In the genomic region with DNA sequence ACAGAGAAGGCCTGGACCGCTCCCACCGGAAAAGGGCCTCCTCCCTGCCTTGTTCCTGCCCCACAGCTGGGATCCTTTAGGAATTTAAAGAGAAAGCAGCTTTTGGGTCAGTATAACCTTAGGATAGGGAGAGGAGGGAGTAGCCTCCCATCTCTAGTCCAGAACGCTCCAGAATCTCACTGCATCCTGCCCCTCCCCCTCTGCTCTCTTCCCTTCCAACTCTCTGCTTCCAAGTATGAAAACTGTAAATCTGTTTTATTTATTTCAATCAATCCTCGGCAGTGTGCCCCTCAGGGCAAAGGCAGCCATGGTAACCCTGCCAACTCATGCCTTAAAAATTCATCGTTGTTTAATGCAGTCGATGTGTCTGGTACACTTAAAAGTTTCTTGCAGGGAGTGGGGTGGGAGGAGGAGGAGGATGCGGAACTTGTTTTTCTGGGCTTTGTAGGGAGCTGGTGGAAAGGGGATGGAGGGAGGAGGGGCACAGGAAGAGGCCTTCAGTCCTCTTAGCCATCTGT, we compare ENCODE assay signal across 9 cellular contexts. TPM values are rescaled to one million over a fixed set of nuclear protein-coding genes. Genes with fewer than 3 reads are reported as not detected.
A peak's percentile ranks its signal among the peaks of the same experiment; 100 is the strongest.
DNase-seq lines count a peak whose midpoint lies in the region; ATAC-seq and TF ChIP-seq lines count a peak whose summit lies in the region.
"Had no signal": no experiment of that assay in that cellular context is flagged by ENCODE, and none has a peak within 500 bp of the region (broad histone marks: within the 10 kb centered on the region; RNA-seq: fewer than 3 reads in every experiment).

No MANE protein-coding gene starts in this region.

- TF ChIP-seq CTCF in HCT116 (IDR thresholded peaks at IDR 0.05 in 2 of 3, conservative IDR thresholded peaks at IDR 0.05 in 1 of 3; ENCODE audit: borderline replicate concordance in 1 of 3, insufficient read depth in 1 of 3, low read depth in 2 of 3, low read length in 2 of 3) = no peak
- no peak for TF ChIP-seq CTCF in astrocyte of the cerebellum (IDR thresholded peaks at IDR 0.05; ENCODE audit: low read depth, low read length, missing control alignments)
- no peak for TF ChIP-seq CTCF in left ventricle myocardium inferior (IDR thresholded peaks at IDR 0.05; ENCODE audit: borderline replicate concordance)
- no peak for TF ChIP-seq CTCF in stomach (IDR thresholded peaks at IDR 0.05)

- H3K9me3 ChIP-seq in HCT116 (ENCODE audit: control insufficient read depth in 1 of 2, insufficient read depth in 1 of 2, low read depth in 1 of 2, low read length in 2 of 2) (no peaks in the 10 kb centered on the region), left ventricle myocardium inferior (replicated peaks) (no peaks in the 10 kb centered on the region), stomach (no peaks in the 10 kb centered on the region)

- intact Hi-C loops in HCT116 (cut with micrococcal nuclease) = no loop called here
- intact Hi-C loops in left ventricle myocardium inferior (cut with micrococcal nuclease) = no loop called here
- intact Hi-C loops in stomach (cut with DNase I; ENCODE audit: low total_unique reads) = no loop called here

- H3K27me3 ChIP-seq in HCT116 (ENCODE audit: insufficient read depth, low read length) = no peaks in the 10 kb centered on the region
- H3K27me3 ChIP-seq in left ventricle myocardium inferior (ENCODE audit: low read depth) = no peaks in the 10 kb centered on the region
- H3K27me3 ChIP-seq in stomach = no peaks in the 10 kb centered on the region

- WGBS in stomach, 5 donors = 52 to 74% (median 68%) methylated on average over 7 of the region's 7 CpGs

- DNase-seq in HCT116 (ENCODE audit: low read depth, low spot score) (no peak), astrocyte of the cerebellum (ENCODE audit: low read depth) (peak; percentile 16), left ventricle myocardium inferior (no peak), stomach (no peak), NCI-H1694 (lab: John Stamatoyannopoulos, UW) (no peak)
- DNase-seq: T-helper 9 cell had no signal

- no peak for TF ChIP-seq RAD21 in HCT116 (IDR thresholded peaks at IDR 0.05; ENCODE audit: low read depth)

- peak overlapping the region; percentile 54 for H3K27ac ChIP-seq in HCT116 (ENCODE audit: low read depth, low read length)
- H3K27ac ChIP-seq in left ventricle myocardium inferior (replicated peaks) = peak overlapping the region; percentile 40
- H3K27ac ChIP-seq in stomach = peak overlapping the region in 4 of 5 donors; percentile 68 to 95 (median 82)

- TF ChIP-seq EP300 in stomach (IDR thresholded peaks at IDR 0.05) = no peak

- BruUV-seq in HCT116 (replicated peaks; lab: Mats Ljungman, UMichigan) = no TSS peak

- no peak overlapping the region for H2AFZ ChIP-seq in HCT116 (ENCODE audit: low read depth, low read length, poor library complexity, severe bottlenecking)

- in situ Hi-C loops in astrocyte of the cerebellum (cut with HindIII; ENCODE audit: low sequenced_read_pairs) = no loop called here

- no peaks in the 10 kb centered on the region for H4K20me1 ChIP-seq in HCT116 (ENCODE audit: insufficient read depth)

- H3K4me1 ChIP-seq in HCT116 (ENCODE audit: control insufficient read depth in 1 of 2, insufficient read depth in 2 of 2, low read length in 2 of 2) = peaks cover 37 to 53% of the 10 kb centered on the region in 2 experiments
- H3K4me1 ChIP-seq in left ventricle myocardium inferior = peaks cover 69% of the 10 kb centered on the region
- H3K4me1 ChIP-seq in stomach = peaks cover 16 to 87% (median 62%) of the 10 kb centered on the region in 4 donors

- POLR2A ChIA-PET in HCT116 (lab: Charles Lee) = no interaction called here

- ATAC-seq in HCT116 (peak; percentile 48), HG03045 (IDR thresholded peaks at IDR 0.05; ENCODE audit: unreplicated experiment) (no peak), HG02970 (IDR thresholded peaks at IDR 0.05; ENCODE audit: low FRiP score, unreplicated experiment) (no peak), GM21423 (IDR thresholded peaks at IDR 0.05; ENCODE audit: unreplicated experiment) (no peak)

- H3K36me3 ChIP-seq in HCT116 (ENCODE audit: control insufficient read depth in 1 of 2, insufficient read depth in 2 of 2, low read length in 2 of 2) (no peaks in the 10 kb centered on the region), left ventricle myocardium inferior (no peaks in the 10 kb centered on the region), stomach (peaks cover 0 to 14% (median 7%) of the 10 kb centered on the region in 4 donors)

- CTCF ChIA-PET in HCT116 (lab: Charles Lee) = interaction anchor here (1.4 kb wide), 1 partner anchor 64 kb away, joined by 3 read pairs; no protein-coding TSS in a partner anchor

- peak overlapping the region; percentile 58 for H3K4me2 ChIP-seq in HCT116 (ENCODE audit: low read length)

- H3K4me3 ChIP-seq in HCT116 (replicated peaks in 1 of 2; ENCODE audit: low read depth in 1 of 2, low read length in 2 of 2) = no peak overlapping the region; a peak in 1 of 4 replicates
- no peak overlapping the region for H3K4me3 ChIP-seq in astrocyte of the cerebellum (ENCODE audit: low read depth, low read length)
- no peak overlapping the region for H3K4me3 ChIP-seq in left ventricle myocardium inferior
- no peak overlapping the region for H3K4me3 ChIP-seq in stomach

- H3K9ac ChIP-seq in HCT116 (ENCODE audit: low read length) = 0 out of 2 replicates have a peak overlapping the region, but pooled peaks have one; percentile 11

- H3K9me2 ChIP-seq in HCT116 (ENCODE audit: insufficient read depth) = no peaks in the 10 kb centered on the region

- RAD21 ChIA-PET in HCT116 (lab: Charles Lee; ENCODE audit: low non-redundant PET in 1 of 2, low total read pairs in 2 of 2, uncharacterized antibody in 2 of 2, unreplicated experiment in 2 of 2) = no interaction called here

- H3K79me2 ChIP-seq in HCT116 (ENCODE audit: insufficient read depth, low read length) = no peaks in the 10 kb centered on the region

- TF ChIP-seq POLR2A in HCT116 (IDR thresholded peaks at IDR 0.05; ENCODE audit: borderline replicate concordance, extremely low read depth, insufficient read depth, insufficient read length) = no peak
- TF ChIP-seq POLR2A in stomach (IDR thresholded peaks at IDR 0.05) = no peak

TF ChIP-seq in HCT116, 20 proteins besides CTCF, POLR2A, EP300 and RAD21:
- no peak for TF ChIP-seq EGR1 (IDR thresholded peaks at IDR 0.05; ENCODE audit: low read depth)
- no peak for TF ChIP-seq YY1 (IDR thresholded peaks at IDR 0.05; ENCODE audit: extremely low read depth, insufficient replicate concordance, low read depth, low read length)
- no peak for TF ChIP-seq EZH2phosphoT487 (IDR thresholded peaks at IDR 0.05; ENCODE audit: borderline replicate concordance)
- no peak for TF ChIP-seq SIN3A (IDR thresholded peaks at IDR 0.05; ENCODE audit: low read depth)
- TF ChIP-seq, protein P1, sequence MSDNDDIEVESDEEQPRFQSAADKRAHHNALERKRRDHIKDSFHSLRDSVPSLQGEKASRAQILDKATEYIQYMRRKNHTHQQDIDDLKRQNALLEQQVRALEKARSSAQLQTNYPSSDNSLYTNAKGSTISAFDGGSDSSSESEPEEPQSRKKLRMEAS (IDR thresholded peaks at IDR 0.05) = no peak
- TF ChIP-seq POLR2AphosphoS5 (IDR thresholded peaks at IDR 0.05; ENCODE audit: low read depth, low read length) = no peak
- no peak for TF ChIP-seq TCF7L2 (IDR thresholded peaks at IDR 0.05; ENCODE audit: borderline replicate concordance, extremely low read depth, insufficient read depth, insufficient read length)
- no peak for TF ChIP-seq ZNF274 (IDR thresholded peaks at IDR 0.05; ENCODE audit: low read depth, low read length)
- no peak for TF ChIP-seq CEBPB (IDR thresholded peaks at IDR 0.05; ENCODE audit: low read depth)
- no peak for TF ChIP-seq ELF1 (IDR thresholded peaks at IDR 0.05; ENCODE audit: borderline replicate concordance, low read depth)
- no peak for TF ChIP-seq SRF (IDR thresholded peaks at IDR 0.05; ENCODE audit: low read depth)

RNA-seq across cellular contexts. Expression of a gene that starts 21.2 kb away (rescaled TPM):
- total RNA-seq in HCT116 (2021; ENCODE audit: unreplicated experiment) = 41.8 TPM
- polyA plus RNA-seq in HCT116 (2012) = 48.7 and 53.1 TPM in 2 replicates
- 83.9 TPM for total RNA-seq in left ventricle myocardium inferior
- total RNA-seq in stomach = 10 to 100 TPM in 4 of 5 donors, 1 to 10 TPM in 1; 5.8 to 50.7 (median 17.4) TPM
- 10 to 100 TPM; 19.7 to 42.2 (median 33.0) TPM for polyA plus RNA-seq in stomach
